ENCODE assay signal across 1 cellular context in the genomic region with DNA sequence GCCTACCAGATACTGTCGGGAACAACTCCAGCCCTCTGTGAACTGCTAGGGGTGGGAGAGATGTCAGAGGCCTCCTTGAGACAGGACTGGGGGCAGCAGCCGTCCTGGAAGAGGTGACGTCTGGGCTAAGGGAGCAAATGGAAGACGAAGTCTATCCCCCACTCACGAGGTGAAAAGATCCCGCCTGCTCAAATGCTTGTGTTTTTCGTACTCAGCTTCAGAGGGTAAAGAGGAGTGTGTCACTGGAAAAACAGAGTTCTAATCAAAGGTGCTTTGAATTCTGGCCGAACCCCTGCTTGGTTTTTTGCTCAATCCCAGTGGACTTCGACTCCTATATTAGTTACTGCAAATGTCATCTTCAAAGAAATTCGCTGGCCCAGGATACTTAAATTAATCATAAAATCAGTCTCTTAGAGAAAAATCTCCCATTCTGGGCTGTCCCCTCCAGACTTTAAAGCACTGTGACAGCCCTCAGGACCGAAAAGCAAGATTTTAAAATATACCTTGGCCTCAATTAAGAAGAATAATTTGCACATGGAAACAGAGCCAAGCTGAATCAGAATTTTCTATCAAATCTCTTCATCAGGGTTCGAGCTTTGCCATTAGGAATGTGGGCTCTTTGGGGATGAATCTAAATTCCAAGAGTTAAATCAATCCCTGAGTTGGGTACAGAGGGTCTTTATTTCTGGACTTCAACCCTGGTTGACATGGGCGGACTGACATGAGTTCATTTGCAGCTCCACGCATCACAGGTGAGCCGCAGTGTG.
TF ChIP-seq lines count a peak whose summit lies in the region.

No MANE protein-coding gene starts in this region.

TF ChIP-seq in HepG2, 621 proteins besides CTCF, POLR2A, EP300 and RAD21 (continued from another document and continues in another):
- no peak for TF ChIP-seq SRF (IDR thresholded peaks at IDR 0.05; ENCODE audit: low read depth, low read length)
- 0 out of 2 replicates have a peak, but pooled peaks have one; percentile 54 for TF ChIP-seq YEATS4 (CRISPR knock-in tag; IDR thresholded peaks at IDR 0.05; ENCODE audit: borderline replicate concordance)
- TF ChIP-seq, protein P1, sequence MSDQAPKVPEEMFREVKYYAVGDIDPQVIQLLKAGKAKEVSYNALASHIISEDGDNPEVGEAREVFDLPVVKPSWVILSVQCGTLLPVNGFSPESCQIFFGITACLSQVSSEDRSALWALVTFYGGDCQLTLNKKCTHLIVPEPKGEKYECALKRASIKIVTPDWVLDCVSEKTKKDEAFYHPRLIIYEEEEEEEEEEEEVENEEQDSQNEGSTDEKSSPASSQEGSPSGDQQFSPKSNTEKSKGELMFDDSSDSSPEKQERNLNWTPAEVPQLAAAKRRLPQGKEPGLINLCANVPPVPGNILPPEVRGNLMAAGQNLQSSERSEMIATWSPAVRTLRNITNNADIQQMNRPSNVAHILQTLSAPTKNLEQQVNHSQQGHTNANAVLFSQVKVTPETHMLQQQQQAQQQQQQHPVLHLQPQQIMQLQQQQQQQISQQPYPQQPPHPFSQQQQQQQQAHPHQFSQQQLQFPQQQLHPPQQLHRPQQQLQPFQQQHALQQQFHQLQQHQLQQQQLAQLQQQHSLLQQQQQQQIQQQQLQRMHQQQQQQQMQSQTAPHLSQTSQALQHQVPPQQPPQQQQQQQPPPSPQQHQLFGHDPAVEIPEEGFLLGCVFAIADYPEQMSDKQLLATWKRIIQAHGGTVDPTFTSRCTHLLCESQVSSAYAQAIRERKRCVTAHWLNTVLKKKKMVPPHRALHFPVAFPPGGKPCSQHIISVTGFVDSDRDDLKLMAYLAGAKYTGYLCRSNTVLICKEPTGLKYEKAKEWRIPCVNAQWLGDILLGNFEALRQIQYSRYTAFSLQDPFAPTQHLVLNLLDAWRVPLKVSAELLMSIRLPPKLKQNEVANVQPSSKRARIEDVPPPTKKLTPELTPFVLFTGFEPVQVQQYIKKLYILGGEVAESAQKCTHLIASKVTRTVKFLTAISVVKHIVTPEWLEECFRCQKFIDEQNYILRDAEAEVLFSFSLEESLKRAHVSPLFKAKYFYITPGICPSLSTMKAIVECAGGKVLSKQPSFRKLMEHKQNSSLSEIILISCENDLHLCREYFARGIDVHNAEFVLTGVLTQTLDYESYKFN (CRISPR knock-in tag; conservative IDR thresholded peaks at IDR 0.05): peak; percentile 85
- TF ChIP-seq TMF1 (CRISPR knock-in tag; IDR thresholded peaks at IDR 0.05; ENCODE audit: low read depth): no peak
- TF ChIP-seq HNF4A (CRISPR knock-in tag; IDR thresholded peaks at IDR 0.05): peak; percentile 80
- peak; percentile 55; the same call in 1 of the 2 replicates for TF ChIP-seq RXRB (CRISPR knock-in tag; IDR thresholded peaks at IDR 0.05; ENCODE audit: borderline replicate concordance)
- 0 out of 2 replicates have a peak, but pooled peaks have one; percentile 43 for TF ChIP-seq ZFP36L1 (CRISPR knock-in tag; IDR thresholded peaks at IDR 0.05)
- 0 out of 2 replicates have a peak, but pooled peaks have one; percentile 25 for TF ChIP-seq DPF2 (CRISPR knock-in tag; IDR thresholded peaks at IDR 0.05; ENCODE audit: borderline replicate concordance, low read depth)
- TF ChIP-seq, protein P2, sequence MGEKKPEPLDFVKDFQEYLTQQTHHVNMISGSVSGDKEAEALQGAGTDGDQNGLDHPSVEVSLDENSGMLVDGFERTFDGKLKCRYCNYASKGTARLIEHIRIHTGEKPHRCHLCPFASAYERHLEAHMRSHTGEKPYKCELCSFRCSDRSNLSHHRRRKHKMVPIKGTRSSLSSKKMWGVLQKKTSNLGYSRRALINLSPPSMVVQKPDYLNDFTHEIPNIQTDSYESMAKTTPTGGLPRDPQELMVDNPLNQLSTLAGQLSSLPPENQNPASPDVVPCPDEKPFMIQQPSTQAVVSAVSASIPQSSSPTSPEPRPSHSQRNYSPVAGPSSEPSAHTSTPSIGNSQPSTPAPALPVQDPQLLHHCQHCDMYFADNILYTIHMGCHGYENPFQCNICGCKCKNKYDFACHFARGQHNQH (CRISPR knock-in tag; IDR thresholded peaks at IDR 0.05): 0 out of 2 replicates have a peak, but pooled peaks have one; percentile 62
- TF ChIP-seq, protein P3, sequence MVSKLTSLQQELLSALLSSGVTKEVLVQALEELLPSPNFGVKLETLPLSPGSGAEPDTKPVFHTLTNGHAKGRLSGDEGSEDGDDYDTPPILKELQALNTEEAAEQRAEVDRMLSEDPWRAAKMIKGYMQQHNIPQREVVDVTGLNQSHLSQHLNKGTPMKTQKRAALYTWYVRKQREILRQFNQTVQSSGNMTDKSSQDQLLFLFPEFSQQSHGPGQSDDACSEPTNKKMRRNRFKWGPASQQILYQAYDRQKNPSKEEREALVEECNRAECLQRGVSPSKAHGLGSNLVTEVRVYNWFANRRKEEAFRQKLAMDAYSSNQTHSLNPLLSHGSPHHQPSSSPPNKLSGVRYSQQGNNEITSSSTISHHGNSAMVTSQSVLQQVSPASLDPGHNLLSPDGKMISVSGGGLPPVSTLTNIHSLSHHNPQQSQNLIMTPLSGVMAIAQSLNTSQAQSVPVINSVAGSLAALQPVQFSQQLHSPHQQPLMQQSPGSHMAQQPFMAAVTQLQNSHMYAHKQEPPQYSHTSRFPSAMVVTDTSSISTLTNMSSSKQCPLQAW (CRISPR knock-in tag; IDR thresholded peaks at IDR 0.05): peak; percentile 42; the same call in 1 of the 2 replicates
- no peak for TF ChIP-seq NFE2L2 (IDR thresholded peaks at IDR 0.05; ENCODE audit: low read length)
- peak; percentile 71; the same call in 1 of the 2 replicates for TF ChIP-seq BRCA1 (CRISPR knock-in tag; IDR thresholded peaks at IDR 0.05)
- TF ChIP-seq, protein P4, sequence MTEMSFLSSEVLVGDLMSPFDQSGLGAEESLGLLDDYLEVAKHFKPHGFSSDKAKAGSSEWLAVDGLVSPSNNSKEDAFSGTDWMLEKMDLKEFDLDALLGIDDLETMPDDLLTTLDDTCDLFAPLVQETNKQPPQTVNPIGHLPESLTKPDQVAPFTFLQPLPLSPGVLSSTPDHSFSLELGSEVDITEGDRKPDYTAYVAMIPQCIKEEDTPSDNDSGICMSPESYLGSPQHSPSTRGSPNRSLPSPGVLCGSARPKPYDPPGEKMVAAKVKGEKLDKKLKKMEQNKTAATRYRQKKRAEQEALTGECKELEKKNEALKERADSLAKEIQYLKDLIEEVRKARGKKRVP (CRISPR knock-in tag; IDR thresholded peaks at IDR 0.05): peak in 1 of 2 experiments; percentile 40; a peak in 1 of 4 replicates
- no peak for TF ChIP-seq FOXM1 (CRISPR knock-in tag; IDR thresholded peaks at IDR 0.05)
- TF ChIP-seq ZNF441 (CRISPR knock-in tag; IDR thresholded peaks at IDR 0.05; ENCODE audit: borderline replicate concordance): no peak
- TF ChIP-seq CREB1 (IDR thresholded peaks at IDR 0.05): no peak
- peak; percentile 68 for TF ChIP-seq CREB1 (CRISPR knock-in tag; IDR thresholded peaks at IDR 0.05)
- TF ChIP-seq PTBP1 (IDR thresholded peaks at IDR 0.05; ENCODE audit: low read depth, low read length, poor library complexity, severe bottlenecking): no peak
- peak; percentile 33; the same call in 1 of the 2 replicates for TF ChIP-seq ZNF777 (CRISPR knock-in tag; IDR thresholded peaks at IDR 0.05)
- TF ChIP-seq FOXC1 (CRISPR knock-in tag; IDR thresholded peaks at IDR 0.05; ENCODE audit: borderline replicate concordance): no peak
- peak; percentile 63; the same call in 1 of the 2 replicates for TF ChIP-seq TBX2 (CRISPR knock-in tag; IDR thresholded peaks at IDR 0.05; ENCODE audit: borderline replicate concordance)
- peak; percentile 54; the same call in 1 of the 2 replicates for TF ChIP-seq HDAC1 (CRISPR knock-in tag; IDR thresholded peaks at IDR 0.05)
- no peak for TF ChIP-seq ZBTB42 (CRISPR knock-in tag; IDR thresholded peaks at IDR 0.05)
- 0 out of 2 replicates have a peak, but pooled peaks have one; percentile 19 for TF ChIP-seq BCL6 (CRISPR knock-in tag; IDR thresholded peaks at IDR 0.05)
- TF ChIP-seq ASH2L (IDR thresholded peaks at IDR 0.05; ENCODE audit: insufficient read length, low read depth, low read length): peak; percentile 45
- peak; percentile 24 for TF ChIP-seq XRCC5 (optimal IDR thresholded peaks at IDR 0.05; ENCODE audit: low read length)
- 0 out of 2 replicates have a peak, but pooled peaks have one; percentile 73 for TF ChIP-seq NKX3-1 (CRISPR knock-in tag; IDR thresholded peaks at IDR 0.05)
- TF ChIP-seq, protein P5, sequence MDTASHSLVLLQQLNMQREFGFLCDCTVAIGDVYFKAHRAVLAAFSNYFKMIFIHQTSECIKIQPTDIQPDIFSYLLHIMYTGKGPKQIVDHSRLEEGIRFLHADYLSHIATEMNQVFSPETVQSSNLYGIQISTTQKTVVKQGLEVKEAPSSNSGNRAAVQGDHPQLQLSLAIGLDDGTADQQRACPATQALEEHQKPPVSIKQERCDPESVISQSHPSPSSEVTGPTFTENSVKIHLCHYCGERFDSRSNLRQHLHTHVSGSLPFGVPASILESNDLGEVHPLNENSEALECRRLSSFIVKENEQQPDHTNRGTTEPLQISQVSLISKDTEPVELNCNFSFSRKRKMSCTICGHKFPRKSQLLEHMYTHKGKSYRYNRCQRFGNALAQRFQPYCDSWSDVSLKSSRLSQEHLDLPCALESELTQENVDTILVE (CRISPR knock-in tag; IDR thresholded peaks at IDR 0.05): no peak
- no peak for TF ChIP-seq SMARCE1 (IDR thresholded peaks at IDR 0.05; ENCODE audit: borderline replicate concordance)
- TF ChIP-seq, protein P6, sequence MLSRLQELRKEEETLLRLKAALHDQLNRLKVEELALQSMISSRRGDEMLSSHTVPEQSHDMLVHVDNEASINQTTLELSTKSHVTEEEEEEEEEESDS (CRISPR knock-in tag; IDR thresholded peaks at IDR 0.05; ENCODE audit: borderline replicate concordance): no peak; the same call in 1 of the 2 replicates
- TF ChIP-seq, protein P7, sequence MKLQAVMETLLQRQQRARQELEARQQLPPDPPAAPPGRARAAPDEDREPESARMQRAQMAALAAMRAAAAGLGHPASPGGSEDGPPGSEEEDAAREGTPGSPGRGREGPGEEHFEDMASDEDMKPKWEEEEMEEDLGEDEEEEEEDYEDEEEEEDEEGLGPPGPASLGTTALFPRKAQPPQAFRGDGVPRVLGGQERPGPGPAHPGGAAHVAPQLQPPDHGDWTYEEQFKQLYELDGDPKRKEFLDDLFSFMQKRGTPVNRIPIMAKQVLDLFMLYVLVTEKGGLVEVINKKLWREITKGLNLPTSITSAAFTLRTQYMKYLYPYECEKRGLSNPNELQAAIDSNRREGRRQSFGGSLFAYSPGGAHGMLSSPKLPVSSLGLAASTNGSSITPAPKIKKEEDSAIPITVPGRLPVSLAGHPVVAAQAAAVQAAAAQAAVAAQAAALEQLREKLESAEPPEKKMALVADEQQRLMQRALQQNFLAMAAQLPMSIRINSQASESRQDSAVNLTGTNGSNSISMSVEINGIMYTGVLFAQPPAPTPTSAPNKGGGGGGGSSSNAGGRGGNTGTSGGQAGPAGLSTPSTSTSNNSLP (IDR thresholded peaks at IDR 0.05; ENCODE audit: low read depth, low read length): peak; percentile 75
- TF ChIP-seq DNMT3B (CRISPR knock-in tag; conservative IDR thresholded peaks at IDR 0.05): no peak
- TF ChIP-seq NR2F2 (IDR thresholded peaks at IDR 0.05; ENCODE audit: borderline replicate concordance, low read depth): peak; percentile 57; the same call in 1 of the 2 replicates
- TF ChIP-seq, protein P8, sequence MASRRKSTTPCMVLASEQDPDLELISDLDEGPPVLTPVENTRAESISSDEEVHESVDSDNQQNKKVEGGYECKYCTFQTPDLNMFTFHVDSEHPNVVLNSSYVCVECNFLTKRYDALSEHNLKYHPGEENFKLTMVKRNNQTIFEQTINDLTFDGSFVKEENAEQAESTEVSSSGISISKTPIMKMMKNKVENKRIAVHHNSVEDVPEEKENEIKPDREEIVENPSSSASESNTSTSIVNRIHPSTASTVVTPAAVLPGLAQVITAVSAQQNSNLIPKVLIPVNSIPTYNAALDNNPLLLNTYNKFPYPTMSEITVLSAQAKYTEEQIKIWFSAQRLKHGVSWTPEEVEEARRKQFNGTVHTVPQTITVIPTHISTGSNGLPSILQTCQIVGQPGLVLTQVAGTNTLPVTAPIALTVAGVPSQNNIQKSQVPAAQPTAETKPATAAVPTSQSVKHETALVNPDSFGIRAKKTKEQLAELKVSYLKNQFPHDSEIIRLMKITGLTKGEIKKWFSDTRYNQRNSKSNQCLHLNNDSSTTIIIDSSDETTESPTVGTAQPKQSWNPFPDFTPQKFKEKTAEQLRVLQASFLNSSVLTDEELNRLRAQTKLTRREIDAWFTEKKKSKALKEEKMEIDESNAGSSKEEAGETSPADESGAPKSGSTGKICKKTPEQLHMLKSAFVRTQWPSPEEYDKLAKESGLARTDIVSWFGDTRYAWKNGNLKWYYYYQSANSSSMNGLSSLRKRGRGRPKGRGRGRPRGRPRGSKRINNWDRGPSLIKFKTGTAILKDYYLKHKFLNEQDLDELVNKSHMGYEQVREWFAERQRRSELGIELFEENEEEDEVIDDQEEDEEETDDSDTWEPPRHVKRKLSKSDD (CRISPR knock-in tag; IDR thresholded peaks at IDR 0.05; ENCODE audit: low read depth): peak; percentile 60
- TF ChIP-seq, protein P9, sequence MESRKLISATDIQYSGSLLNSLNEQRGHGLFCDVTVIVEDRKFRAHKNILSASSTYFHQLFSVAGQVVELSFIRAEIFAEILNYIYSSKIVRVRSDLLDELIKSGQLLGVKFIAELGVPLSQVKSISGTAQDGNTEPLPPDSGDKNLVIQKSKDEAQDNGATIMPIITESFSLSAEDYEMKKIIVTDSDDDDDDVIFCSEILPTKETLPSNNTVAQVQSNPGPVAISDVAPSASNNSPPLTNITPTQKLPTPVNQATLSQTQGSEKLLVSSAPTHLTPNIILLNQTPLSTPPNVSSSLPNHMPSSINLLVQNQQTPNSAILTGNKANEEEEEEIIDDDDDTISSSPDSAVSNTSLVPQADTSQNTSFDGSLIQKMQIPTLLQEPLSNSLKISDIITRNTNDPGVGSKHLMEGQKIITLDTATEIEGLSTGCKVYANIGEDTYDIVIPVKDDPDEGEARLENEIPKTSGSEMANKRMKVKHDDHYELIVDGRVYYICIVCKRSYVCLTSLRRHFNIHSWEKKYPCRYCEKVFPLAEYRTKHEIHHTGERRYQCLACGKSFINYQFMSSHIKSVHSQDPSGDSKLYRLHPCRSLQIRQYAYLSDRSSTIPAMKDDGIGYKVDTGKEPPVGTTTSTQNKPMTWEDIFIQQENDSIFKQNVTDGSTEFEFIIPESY (CRISPR knock-in tag; IDR thresholded peaks at IDR 0.05): peak; percentile 34; the same call in 1 of the 2 replicates
- TF ChIP-seq ZNF12 (CRISPR knock-in tag; IDR thresholded peaks at IDR 0.05): 0 out of 2 replicates have a peak, but pooled peaks have one; percentile 15
- TF ChIP-seq YEATS2 (CRISPR knock-in tag; IDR thresholded peaks at IDR 0.05; ENCODE audit: borderline replicate concordance): 0 out of 2 replicates have a peak, but pooled peaks have one; percentile 17
